In genomic region chr13:32142956-32143375, GRCh38 we compare ENCODE assay signal across 14 cellular contexts.
DNase-seq lines count a peak whose midpoint lies in the region; ATAC-seq and TF ChIP-seq lines count a peak whose summit lies in the region.
"Had no signal": no experiment of that assay in that cellular context is flagged by ENCODE, and none has a peak within 500 bp of the region (broad histone marks: within the 10 kb centered on the region; RNA-seq: fewer than 3 reads in every experiment).

No MANE protein-coding gene starts in this region.

- TF ChIP-seq CTCF in fibroblast of the aortic adventitia (IDR thresholded peaks at IDR 0.05; ENCODE audit: insufficient read depth, low read length): no peak

- no peak for ATAC-seq in GM21619 (IDR thresholded peaks at IDR 0.05; ENCODE audit: unreplicated experiment)
- ATAC-seq: activated CD8-positive, alpha-beta T cell treated with anti-CD3 and anti-CD28 coated beads for 36 hours; gastroesophageal sphincter had no signal

- DNase-seq in NCI-H82 (lab: John Stamatoyannopoulos, UW) (peak; percentile 39), NCI-H82 treated with DMSO at 0.1 percent for 48 hours (lab: John Stamatoyannopoulos, UW; ENCODE audit: unreplicated experiment) (no peak), NCI-H69 (lab: John Stamatoyannopoulos, UW) (peak; percentile 29), fibroblast of the aortic adventitia (ENCODE audit: low read depth) (peak; percentile 52), renal cortical epithelial cell (ENCODE audit: low read depth) (peak; percentile 94), DMS153 (lab: John Stamatoyannopoulos, UW) (no peak), GDM1 (lab: John Stamatoyannopoulos, UW) (no peak)
- DNase-seq: activated CD8-positive, alpha-beta T cell treated with anti-CD3 and anti-CD28 coated beads for 36 hours; aorta; NCI-H146; upper lobe of left lung had no signal

- no peak overlapping the region for H3K4me3 ChIP-seq in fibroblast of the aortic adventitia (ENCODE audit: low read depth, low read length)
- H3K4me3 ChIP-seq: gastroesophageal sphincter, SJSA1, upper lobe of left lung had no signal

Comparison
In these comparisons a context has a peak if more than half of its experiments do, and no peak if none do; other contexts are left out.
1. DNase-seq: peak in NCI-H82 (single experiment), NCI-H69 (single experiment), fibroblast of the aortic adventitia (single experiment) and renal cortical epithelial cell (single experiment); none in NCI-H82 treated with DMSO at 0.1 percent for 48 hours (single experiment), DMS153 (single experiment) and GDM1 (single experiment).